ENCODE assay signal across 10 cellular contexts in the genomic region with DNA sequence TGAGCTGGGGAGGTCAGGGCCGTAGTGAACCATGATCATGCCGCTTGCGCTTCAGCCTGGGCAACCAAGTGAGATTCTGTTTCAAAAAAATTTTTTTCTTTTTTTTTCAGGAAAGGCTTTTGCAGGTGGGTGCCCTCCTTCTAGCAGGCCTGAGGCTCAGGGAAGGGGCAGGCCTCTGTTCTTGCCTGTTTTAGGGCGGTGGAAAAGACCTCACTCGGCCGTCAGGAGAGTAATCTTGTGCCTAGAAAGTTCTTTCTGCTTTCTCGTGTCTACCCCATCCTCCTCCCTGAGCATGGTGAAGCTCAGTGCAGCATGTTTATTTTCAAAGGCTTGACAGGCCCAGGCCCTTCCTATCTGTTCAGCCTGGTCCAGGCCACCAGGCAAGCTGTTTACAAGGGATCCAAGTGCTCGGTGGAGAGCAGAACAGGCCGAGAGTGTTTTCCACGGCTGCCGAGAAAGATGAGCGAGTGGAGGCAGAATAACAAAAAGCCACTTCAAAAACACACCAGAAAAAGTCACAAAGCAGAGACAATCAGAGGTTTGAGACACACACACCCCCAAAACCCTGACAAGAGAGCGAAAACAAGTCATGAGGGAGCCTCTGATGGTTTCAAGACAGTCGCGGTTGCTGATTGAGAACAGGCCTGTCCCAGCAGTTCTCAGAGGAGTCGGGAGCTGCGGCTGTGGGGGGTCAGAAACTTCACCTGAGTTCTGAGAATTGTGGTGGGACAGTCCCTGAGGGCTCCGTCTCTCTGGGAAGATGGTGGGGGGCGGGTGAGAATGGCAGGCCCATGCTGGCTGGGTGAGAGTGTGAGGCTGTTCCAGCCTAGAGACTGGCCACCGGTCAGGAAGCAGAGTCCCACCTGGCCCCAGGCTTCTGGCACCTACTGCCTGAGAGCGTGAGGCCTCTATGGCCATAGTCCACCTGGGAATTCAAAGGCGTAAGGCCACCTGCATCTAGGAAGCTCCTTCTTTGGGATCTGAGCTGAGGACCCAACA. TPM values are rescaled to one million over a fixed set of nuclear protein-coding genes. Genes with fewer than 3 reads are reported as not detected.
A peak's percentile ranks its signal among the peaks of the same experiment; 100 is the strongest.
DNase-seq lines count a peak whose midpoint lies in the region; ATAC-seq, FAIRE-seq and TF ChIP-seq lines count a peak whose summit lies in the region.
"Had no signal": no experiment of that assay in that cellular context is flagged by ENCODE, and none has a peak within 500 bp of the region (broad histone marks: within the 10 kb centered on the region; RNA-seq: fewer than 3 reads in every experiment).

No MANE protein-coding gene starts in this region.

- BruUV-seq in HepG2 (replicated peaks; lab: Mats Ljungman, UMichigan): no TSS peak

- CTCF ChIA-PET in HepG2 (lab: Yijun Ruan, JAX; ENCODE audit: low intra/inter-chr PET ratio, low total read pairs): no interaction called here

- H3K27ac ChIP-seq in HepG2 (ENCODE audit: extremely low read length, insufficient read depth, low read length): no peak overlapping the region
- H3K27ac ChIP-seq in right lobe of liver: no peak overlapping the region
- H3K27ac ChIP-seq in transverse colon: peak overlapping the region; percentile 40 to 76 (median 62)

- H3K27me3 ChIP-seq in HepG2 (ENCODE audit: control insufficient read depth in 1 of 2, insufficient read depth in 2 of 2, low read length in 2 of 2): peaks cover 1 to 10% of the 10 kb centered on the region in 2 experiments; a peak in 3 of 5 replicates
- H3K27me3 ChIP-seq in right lobe of liver: no peaks in the 10 kb centered on the region
- H3K27me3 ChIP-seq in transverse colon: no peaks in the 10 kb centered on the region

- intact Hi-C loops in HepG2 (cut with micrococcal nuclease; ENCODE audit: unreplicated experiment): no loop called here
- intact Hi-C loops in right lobe of liver (cut with DNase I): no loop called here
- intact Hi-C loops in transverse colon (cut with DNase I; ENCODE audit: low total_unique reads): no loop called here

- TF ChIP-seq EP300 in HepG2 (IDR thresholded peaks at IDR 0.05; ENCODE audit: low read depth in 2 of 2, low read length in 2 of 2): no peak
- TF ChIP-seq EP300 in HepG2 (CRISPR knock-in tag; IDR thresholded peaks at IDR 0.05; ENCODE audit: borderline replicate concordance): no peak
- no peak for TF ChIP-seq EP300 in transverse colon (IDR thresholded peaks at IDR 0.05; ENCODE audit: low read depth)

- H3K36me3 Mint-ChIP-seq in nephron progenitor cell (ENCODE audit: low read depth): no peaks in the 10 kb centered on the region

- H3K27ac Mint-ChIP-seq in nephron progenitor cell: peak overlapping the region; percentile 88

- no peak overlapping the region for H3K4me3 Mint-ChIP-seq in nephron progenitor cell

- ATAC-seq in HepG2: peak; percentile 22; the same call in 1 of the 3 replicates
- ATAC-seq in right lobe of liver: no peak
- no peak for ATAC-seq in HG03378 (IDR thresholded peaks at IDR 0.05; ENCODE audit: unreplicated experiment)

- TF ChIP-seq RAD21 in HepG2 (CRISPR knock-in tag; IDR thresholded peaks at IDR 0.05): no peak

- H2AFZ ChIP-seq in HepG2 (ENCODE audit: low read length): no peak overlapping the region

- in situ Hi-C loops in HepG2 (cut with HindIII; ENCODE audit: extremely low pct_ligation_motif_present, low pct_unique_long_range_greater_than_20kb): no loop called here
- in situ Hi-C loops in transverse colon (cut with MboI; ENCODE audit: low pct_ligation_motif_present in 1 of 4, low pct_unique_long_range_greater_than_20kb in 1 of 4, low sequenced_read_pairs in 3 of 4): loop anchor here (25.0 kb wide), 2 partner anchors 185 to 1060 kb away; partner anchors contain the start of genes KRT27 (in 2 of the 4) and KRT28 (in 2 of the 4)

- H3K4me2 ChIP-seq in HepG2 (ENCODE audit: low read depth, low read length): no peak overlapping the region

- H3K4me1 ChIP-seq in HepG2 (ENCODE audit: insufficient read depth, low read length) (peaks cover 24% of the 10 kb centered on the region), right lobe of liver (peaks cover 0 to 10% (median 4%) of the 10 kb centered on the region in 4 donors), transverse colon (peaks cover 0 to 21% (median 4%) of the 10 kb centered on the region in 4 donors)

- H3K36me3 ChIP-seq in HepG2 (replicated peaks in 1 of 2; ENCODE audit: control insufficient read depth in 1 of 2, insufficient read depth in 2 of 2, low read length in 2 of 2) (no peaks in the 10 kb centered on the region), right lobe of liver (no peaks in the 10 kb centered on the region), transverse colon (no peaks in the 10 kb centered on the region)

- H3K27me3 Mint-ChIP-seq in nephron progenitor cell (ENCODE audit: low read depth, poor library complexity): peaks cover 13% of the 10 kb centered on the region

- H3K4me3 ChIP-seq in HepG2 (replicated peaks in 1 of 3; ENCODE audit: insufficient read depth in 1 of 3, low read depth in 2 of 3, low read length in 3 of 3) (no peak overlapping the region), right lobe of liver (no peak overlapping the region), transverse colon (no peak overlapping the region)

- DNase-seq in HepG2 (ENCODE audit: low spot score) (no peak), right lobe of liver (no peak), nephron progenitor cell (no peak), transverse colon (no peak), dermis blood vessel endothelial cell (no peak), NCI-H510A treated with DMSO at 0.1 percent for 48 hours (lab: John Stamatoyannopoulos, UW) (no peak)
- DNase-seq in activated effector memory CD4-positive, alpha-beta T cell treated with Interleukin-2 at 50 U/mL for 16 hours: peak; percentile 52
- DNase-seq: HCEC 1CT had no signal

- TF ChIP-seq POLR2A in HepG2 (IDR thresholded peaks at IDR 0.05; ENCODE audit: insufficient read depth in 1 of 2, low read depth in 2 of 2, low read length in 2 of 2) (no peak), right lobe of liver (IDR thresholded peaks at IDR 0.05) (no peak), transverse colon (IDR thresholded peaks at IDR 0.05) (no peak)

- POLR2A ChIA-PET in HepG2 (lab: Yijun Ruan, JAX): no interaction called here

- FAIRE-seq in HepG2 (lab: Jason Lieb, UNC): no peak

- H4K20me1 ChIP-seq in HepG2 (ENCODE audit: insufficient read depth, low read length): no peaks in the 10 kb centered on the region

- 61% methylated on average over 22 of the region's 22 CpGs for WGBS in HepG2 (ENCODE audit: low lambda C conversion rate)
- WGBS in right lobe of liver (ENCODE audit: insufficient coverage, low coverage, low lambda C conversion rate, missing lambda C conversion rate): 83% methylated on average over 17 of the region's 22 CpGs
- WGBS in transverse colon (ENCODE audit: low coverage in 1 of 2), 2 donors: 80 to 81% methylated on average over 12 to 22 of the region's 22 CpGs

- no peak overlapping the region for H3K9ac ChIP-seq in HepG2 (ENCODE audit: insufficient read depth, low read depth, low read length)

- no peaks in the 10 kb centered on the region for H3K9me3 Mint-ChIP-seq in nephron progenitor cell

- TF ChIP-seq CTCF in HepG2 (CRISPR knock-in tag; IDR thresholded peaks at IDR 0.05): no peak
- no peak for TF ChIP-seq CTCF in right lobe of liver (IDR thresholded peaks at IDR 0.05)
- no peak for TF ChIP-seq CTCF in nephron progenitor cell (IDR thresholded peaks at IDR 0.05)
- no peak for TF ChIP-seq CTCF in transverse colon (IDR thresholded peaks at IDR 0.05)

- H3K9me3 ChIP-seq in HepG2 (ENCODE audit: low read length): no peaks in the 10 kb centered on the region
- no peaks in the 10 kb centered on the region for H3K9me3 ChIP-seq in right lobe of liver
- no peaks in the 10 kb centered on the region for H3K9me3 ChIP-seq in transverse colon

- H3K4me1 Mint-ChIP-seq in nephron progenitor cell: peaks cover 59% of the 10 kb centered on the region

- H3K79me2 ChIP-seq in HepG2 (ENCODE audit: insufficient read depth, low read length): no peaks in the 10 kb centered on the region

RNA-seq across cellular contexts. Expression of gene CCR7, which starts 37.5 kb away (rescaled TPM):
- 0.04 TPM in 1 of 2 replicates, not detected in the other for total RNA-seq in HepG2 (2016; rRNA removed; fragmentation: Illumina TruSeq; extraction: Trizol)
- not detected in 2 replicates for total RNA-seq in HepG2 (2016; cell fraction: cytosol; rRNA removed; fragmentation: Illumina TruSeq; extraction: Trizol; ENCODE audit: low read depth)
- total RNA-seq in HepG2 (2016; cell fraction: insoluble cytoplasmic fraction; rRNA removed; fragmentation: Illumina TruSeq; extraction: Trizol): 0.09 TPM in 1 of 2 replicates, not detected in the other
- total RNA-seq in HepG2 (2016; cell fraction: membrane; rRNA removed; fragmentation: Illumina TruSeq; extraction: Trizol): not detected in 2 replicates
- not detected in 2 replicates for total RNA-seq in HepG2 (2016; cell fraction: nucleus; rRNA removed; fragmentation: Illumina TruSeq; extraction: Trizol)
- polyA plus RNA-seq in HepG2 (2011; rRNA removed): 0.53 and 0.55 TPM in 2 replicates
- polyA plus RNA-seq in HepG2 (2011; cell fraction: cytosol; rRNA removed): 0.59 and 0.70 TPM in 2 replicates
- polyA plus RNA-seq in HepG2 (2011; cell fraction: nucleus; rRNA removed): 0.31 and 1.1 TPM in 2 replicates
- polyA plus RNA-seq in HepG2 (2012): 1.1 and 1.5 TPM in 2 replicates
- not detected in 2 replicates for polyA plus RNA-seq in HepG2 (2016; cell fraction: cytosol; fragmentation: Illumina TruSeq; extraction: Trizol; ENCODE audit: low read depth)
- polyA plus RNA-seq in HepG2 (2016; cell fraction: insoluble cytoplasmic fraction; fragmentation: Illumina TruSeq; extraction: Trizol; ENCODE audit: low read depth): not detected in 2 replicates
- not detected in 2 replicates for polyA plus RNA-seq in HepG2 (2016; cell fraction: membrane; fragmentation: Illumina TruSeq; extraction: Trizol; ENCODE audit: low read depth)
- polyA plus RNA-seq in HepG2 (2016; cell fraction: nucleus; fragmentation: Illumina TruSeq; extraction: Trizol; ENCODE audit: insufficient read depth, low read depth): not detected in 2 replicates
- 1.4 and 3.5 TPM in 2 replicates for polyA minus RNA-seq in HepG2 (2011; rRNA and poly(A)+ RNA removed; ENCODE audit: low replicate concordance)
- polyA minus RNA-seq in HepG2 (2011; cell fraction: cytosol; rRNA and poly(A)+ RNA removed): 0.40 TPM in 1 of 2 replicates, not detected in the other
- 0.37 TPM in 1 of 2 replicates, not detected in the other for polyA minus RNA-seq in HepG2 (2011; cell fraction: nucleus; rRNA and poly(A)+ RNA removed)
- total RNA-seq in right lobe of liver: under 1 TPM in 4 of 6 experiments, not detected in 2; 0.12 to 0.58 (median 0.28) TPM
- 1 to 10 TPM in 2 of 4 donors, under 1 TPM in 1, not detected in 1; 0.14 to 5.4 (median 4.9) TPM for total RNA-seq in transverse colon
- total RNA-seq in dermis blood vessel endothelial cell: under 0.01 and 0.33 TPM in 2 replicates
- total RNA-seq: HT-29 had no signal

RNA-seq across cellular contexts. Expression of gene SMARCE1, which starts 44.9 kb away (rescaled TPM):
- total RNA-seq in HepG2 (2016; rRNA removed; fragmentation: Illumina TruSeq; extraction: Trizol): 127 and 168 TPM in 2 replicates
- 29.3 and 32.5 TPM in 2 replicates for total RNA-seq in HepG2 (2016; cell fraction: cytosol; rRNA removed; fragmentation: Illumina TruSeq; extraction: Trizol; ENCODE audit: low read depth)
- total RNA-seq in HepG2 (2016; cell fraction: insoluble cytoplasmic fraction; rRNA removed; fragmentation: Illumina TruSeq; extraction: Trizol): 131 and 158 TPM in 2 replicates
- total RNA-seq in HepG2 (2016; cell fraction: membrane; rRNA removed; fragmentation: Illumina TruSeq; extraction: Trizol): 43.0 and 52.4 TPM in 2 replicates
- 127 and 130 TPM in 2 replicates for total RNA-seq in HepG2 (2016; cell fraction: nucleus; rRNA removed; fragmentation: Illumina TruSeq; extraction: Trizol)
- 34.6 and 43.5 TPM in 2 replicates for polyA plus RNA-seq in HepG2 (2011; rRNA removed)
- 18.5 and 25.3 TPM in 2 replicates for polyA plus RNA-seq in HepG2 (2011; cell fraction: cytosol; rRNA removed)
- polyA plus RNA-seq in HepG2 (2011; cell fraction: nucleus; rRNA removed): 28.3 and 35.1 TPM in 2 replicates
- polyA plus RNA-seq in HepG2 (2012): 73.1 and 98.6 TPM in 2 replicates
- 23.9 and 24.7 TPM in 2 replicates for polyA plus RNA-seq in HepG2 (2016; cell fraction: cytosol; fragmentation: Illumina TruSeq; extraction: Trizol; ENCODE audit: low read depth)
- 212 and 228 TPM in 2 replicates for polyA plus RNA-seq in HepG2 (2016; cell fraction: insoluble cytoplasmic fraction; fragmentation: Illumina TruSeq; extraction: Trizol; ENCODE audit: low read depth)
- polyA plus RNA-seq in HepG2 (2016; cell fraction: membrane; fragmentation: Illumina TruSeq; extraction: Trizol; ENCODE audit: low read depth): 29.4 and 33.5 TPM in 2 replicates
- 131 and 136 TPM in 2 replicates for polyA plus RNA-seq in HepG2 (2016; cell fraction: nucleus; fragmentation: Illumina TruSeq; extraction: Trizol; ENCODE audit: insufficient read depth, low read depth)
- 17.7 and 44.6 TPM in 2 replicates for polyA minus RNA-seq in HepG2 (2011; rRNA and poly(A)+ RNA removed; ENCODE audit: low replicate concordance)
- polyA minus RNA-seq in HepG2 (2011; cell fraction: cytosol; rRNA and poly(A)+ RNA removed): 18.0 and 20.6 TPM in 2 replicates
- polyA minus RNA-seq in HepG2 (2011; cell fraction: nucleus; rRNA and poly(A)+ RNA removed): 170 and 179 TPM in 2 replicates
- total RNA-seq in right lobe of liver: 10 to 100 TPM; 28.8 to 47.1 (median 33.5) TPM
- 10 to 100 TPM; 43.0 to 87.2 (median 61.6) TPM for total RNA-seq in transverse colon
- total RNA-seq in dermis blood vessel endothelial cell: 91.9 and 102 TPM in 2 replicates

Comparison
In these comparisons a context has a peak if more than half of its experiments do, and no peak if none do; other contexts are left out.
1. H3K27ac ChIP-seq: peak in transverse colon (4 of 4); none in HepG2 (single experiment) and right lobe of liver (0 of 3).